Comparison of ENCODE assay signal across 2 cellular contexts in the genomic region with DNA sequence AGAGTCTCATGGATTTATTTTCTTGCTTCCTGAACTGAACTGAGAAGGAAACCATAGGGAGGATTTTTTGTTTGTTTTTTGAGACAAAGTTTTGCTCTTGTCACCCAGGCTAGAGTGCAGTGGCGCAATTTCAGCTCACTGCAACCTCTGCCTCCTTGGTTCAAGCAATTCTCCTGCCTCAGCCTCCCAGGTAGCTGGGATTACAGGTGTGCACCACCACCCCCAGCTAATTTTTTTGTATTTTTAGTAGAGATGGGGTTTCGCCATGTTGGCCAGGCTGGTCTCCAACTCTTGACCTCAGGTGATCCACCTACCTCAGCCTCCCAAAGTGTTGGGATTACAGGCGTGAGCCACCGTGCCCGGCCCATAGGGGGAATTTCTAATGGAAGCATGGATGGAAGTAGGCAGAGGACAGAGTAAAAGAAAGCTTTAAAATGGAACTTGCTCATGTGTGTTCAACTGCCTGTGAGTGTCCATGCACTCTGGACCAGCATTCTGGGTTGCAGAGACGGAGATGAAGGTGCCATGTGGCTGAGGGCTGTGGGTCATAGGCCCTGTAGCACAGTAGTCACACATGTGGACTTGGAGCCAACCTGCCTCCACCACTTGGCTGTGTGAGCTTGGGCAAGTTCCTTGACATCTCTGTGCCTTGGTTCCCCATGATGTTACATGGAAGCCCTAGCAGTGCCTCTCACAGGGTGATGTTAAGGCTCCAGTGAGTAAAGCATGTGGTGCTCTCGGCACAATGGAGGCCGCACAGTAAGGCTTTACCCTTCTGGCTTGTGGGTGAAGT.
A peak's percentile ranks its signal among the peaks of the same experiment; 100 is the strongest.
TF ChIP-seq lines count a peak whose summit lies in the region.
"Not testable (repeated sequence)": the region's sequence is repeated elsewhere in the genome, so short reads cannot be mapped to it uniquely, and the experiment has no call there.

No MANE protein-coding gene starts in this region.

TF ChIP-seq in K562, 482 proteins besides CTCF, POLR2A, EP300 and RAD21:
- TF ChIP-seq ZFP36 (IDR thresholded peaks at IDR 0.05; ENCODE audit: low read depth, low read length, partially characterized antibody) (peak; percentile 52), RBM25 (IDR thresholded peaks at IDR 0.05; ENCODE audit: low read depth, low read length, severe bottlenecking) (peak; percentile 62), BCOR (IDR thresholded peaks at IDR 0.05) (0 out of 2 replicates have a peak, but pooled peaks have one; percentile 28)

TF ChIP-seq in HepG2, 621 proteins besides CTCF, POLR2A, EP300 and RAD21 (continues in another document):
- TF ChIP-seq ZMYM2 (CRISPR knock-in tag; IDR thresholded peaks at IDR 0.05) (peak; percentile 49; the same call in 1 of the 2 replicates), ZNF777 (CRISPR knock-in tag; IDR thresholded peaks at IDR 0.05) (0 out of 2 replicates have a peak, but pooled peaks have one; percentile 4), RFXAP (CRISPR knock-in tag; IDR thresholded peaks at IDR 0.05; ENCODE audit: borderline replicate concordance) (0 out of 2 replicates have a peak, but pooled peaks have one; percentile 21), KMT2A (CRISPR knock-in tag; IDR thresholded peaks at IDR 0.05) (0 out of 2 replicates have a peak, but pooled peaks have one; percentile 24), ZNF747 (CRISPR knock-in tag; IDR thresholded peaks at IDR 0.05; ENCODE audit: borderline replicate concordance) (0 out of 2 replicates have a peak, but pooled peaks have one; percentile 23), ZBTB7A (CRISPR knock-in tag; IDR thresholded peaks at IDR 0.05) (peak; percentile 39; the same call in 1 of the 2 replicates), ZNF768 (CRISPR knock-in tag; IDR thresholded peaks at IDR 0.05) (peak; percentile 99), KDM5B (CRISPR knock-in tag; IDR thresholded peaks at IDR 0.05; ENCODE audit: borderline replicate concordance) (0 out of 2 replicates have a peak, but pooled peaks have one; percentile 36), ZNF460 (CRISPR knock-in tag; IDR thresholded peaks at IDR 0.05; ENCODE audit: borderline replicate concordance) (peak; percentile 99), NFKBIZ (CRISPR knock-in tag; IDR thresholded peaks at IDR 0.05) (0 out of 2 replicates have a peak, but pooled peaks have one; percentile 1), NONO (CRISPR knock-in tag; conservative IDR thresholded peaks at IDR 0.05) (0 out of 2 replicates have a peak, but pooled peaks have one; percentile 11), CEBPB (IDR thresholded peaks at IDR 0.05; ENCODE audit: borderline replicate concordance, low read depth, low read length) (peak; percentile 33; the same call in 1 of the 2 replicates), SOX13 (CRISPR knock-in tag; conservative IDR thresholded peaks at IDR 0.05 in 1 of 2, IDR thresholded peaks at IDR 0.05 in 1 of 2) (0 out of 4 replicates have a peak, but pooled peaks of 1 of the 2 experiments have one; percentile 60), PHF21A (CRISPR knock-in tag; IDR thresholded peaks at IDR 0.05) (peak; percentile 3; the same call in 1 of the 2 replicates), ZNF12 (CRISPR knock-in tag; IDR thresholded peaks at IDR 0.05) (0 out of 2 replicates have a peak, but pooled peaks have one; percentile 6), ZNF547 (CRISPR knock-in tag; IDR thresholded peaks at IDR 0.05) (peak; percentile 22; the same call in 1 of the 2 replicates), ADNP (CRISPR knock-in tag; IDR thresholded peaks at IDR 0.05) (peak; percentile 10; the same call in 1 of the 2 replicates), NR2F1 (CRISPR knock-in tag; IDR thresholded peaks at IDR 0.05) (0 out of 4 replicates have a peak, but pooled peaks of 1 of the 2 experiments have one; percentile 1), TBX2 (CRISPR knock-in tag; IDR thresholded peaks at IDR 0.05; ENCODE audit: borderline replicate concordance) (peak; percentile 20; the same call in 1 of the 2 replicates), ZNF589 (CRISPR knock-in tag; conservative IDR thresholded peaks at IDR 0.05) (0 out of 2 replicates have a peak, but pooled peaks have one; percentile 20), SMAD1 (CRISPR knock-in tag; IDR thresholded peaks at IDR 0.05; ENCODE audit: borderline replicate concordance, low read depth) (0 out of 2 replicates have a peak, but pooled peaks have one; percentile 11), ZNF607 (CRISPR knock-in tag; IDR thresholded peaks at IDR 0.05; ENCODE audit: borderline replicate concordance) (0 out of 2 replicates have a peak, but pooled peaks have one; percentile 46), DPF2 (CRISPR knock-in tag; IDR thresholded peaks at IDR 0.05; ENCODE audit: borderline replicate concordance, low read depth) (0 out of 2 replicates have a peak, but pooled peaks have one; percentile 6), SPEN (CRISPR knock-in tag; IDR thresholded peaks at IDR 0.05; ENCODE audit: low read depth) (0 out of 2 replicates have a peak, but pooled peaks have one; percentile 31)
- TF ChIP-seq, protein P1, sequence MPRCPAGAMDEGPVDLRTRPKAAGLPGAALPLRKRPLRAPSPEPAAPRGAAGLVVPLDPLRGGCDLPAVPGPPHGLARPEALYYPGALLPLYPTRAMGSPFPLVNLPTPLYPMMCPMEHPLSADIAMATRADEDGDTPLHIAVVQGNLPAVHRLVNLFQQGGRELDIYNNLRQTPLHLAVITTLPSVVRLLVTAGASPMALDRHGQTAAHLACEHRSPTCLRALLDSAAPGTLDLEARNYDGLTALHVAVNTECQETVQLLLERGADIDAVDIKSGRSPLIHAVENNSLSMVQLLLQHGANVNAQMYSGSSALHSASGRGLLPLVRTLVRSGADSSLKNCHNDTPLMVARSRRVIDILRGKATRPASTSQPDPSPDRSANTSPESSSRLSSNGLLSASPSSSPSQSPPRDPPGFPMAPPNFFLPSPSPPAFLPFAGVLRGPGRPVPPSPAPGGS (CRISPR knock-in tag; IDR thresholded peaks at IDR 0.05) = 0 out of 2 replicates have a peak, but pooled peaks have one; percentile 29
- TF ChIP-seq, protein P2, sequence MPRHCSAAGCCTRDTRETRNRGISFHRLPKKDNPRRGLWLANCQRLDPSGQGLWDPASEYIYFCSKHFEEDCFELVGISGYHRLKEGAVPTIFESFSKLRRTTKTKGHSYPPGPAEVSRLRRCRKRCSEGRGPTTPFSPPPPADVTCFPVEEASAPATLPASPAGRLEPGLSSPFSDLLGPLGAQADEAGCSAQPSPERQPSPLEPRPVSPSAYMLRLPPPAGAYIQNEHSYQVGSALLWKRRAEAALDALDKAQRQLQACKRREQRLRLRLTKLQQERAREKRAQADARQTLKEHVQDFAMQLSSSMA (CRISPR knock-in tag; IDR thresholded peaks at IDR 0.05) = 0 out of 2 replicates have a peak, but pooled peaks have one; percentile 42
- TF ChIP-seq, protein P3, sequence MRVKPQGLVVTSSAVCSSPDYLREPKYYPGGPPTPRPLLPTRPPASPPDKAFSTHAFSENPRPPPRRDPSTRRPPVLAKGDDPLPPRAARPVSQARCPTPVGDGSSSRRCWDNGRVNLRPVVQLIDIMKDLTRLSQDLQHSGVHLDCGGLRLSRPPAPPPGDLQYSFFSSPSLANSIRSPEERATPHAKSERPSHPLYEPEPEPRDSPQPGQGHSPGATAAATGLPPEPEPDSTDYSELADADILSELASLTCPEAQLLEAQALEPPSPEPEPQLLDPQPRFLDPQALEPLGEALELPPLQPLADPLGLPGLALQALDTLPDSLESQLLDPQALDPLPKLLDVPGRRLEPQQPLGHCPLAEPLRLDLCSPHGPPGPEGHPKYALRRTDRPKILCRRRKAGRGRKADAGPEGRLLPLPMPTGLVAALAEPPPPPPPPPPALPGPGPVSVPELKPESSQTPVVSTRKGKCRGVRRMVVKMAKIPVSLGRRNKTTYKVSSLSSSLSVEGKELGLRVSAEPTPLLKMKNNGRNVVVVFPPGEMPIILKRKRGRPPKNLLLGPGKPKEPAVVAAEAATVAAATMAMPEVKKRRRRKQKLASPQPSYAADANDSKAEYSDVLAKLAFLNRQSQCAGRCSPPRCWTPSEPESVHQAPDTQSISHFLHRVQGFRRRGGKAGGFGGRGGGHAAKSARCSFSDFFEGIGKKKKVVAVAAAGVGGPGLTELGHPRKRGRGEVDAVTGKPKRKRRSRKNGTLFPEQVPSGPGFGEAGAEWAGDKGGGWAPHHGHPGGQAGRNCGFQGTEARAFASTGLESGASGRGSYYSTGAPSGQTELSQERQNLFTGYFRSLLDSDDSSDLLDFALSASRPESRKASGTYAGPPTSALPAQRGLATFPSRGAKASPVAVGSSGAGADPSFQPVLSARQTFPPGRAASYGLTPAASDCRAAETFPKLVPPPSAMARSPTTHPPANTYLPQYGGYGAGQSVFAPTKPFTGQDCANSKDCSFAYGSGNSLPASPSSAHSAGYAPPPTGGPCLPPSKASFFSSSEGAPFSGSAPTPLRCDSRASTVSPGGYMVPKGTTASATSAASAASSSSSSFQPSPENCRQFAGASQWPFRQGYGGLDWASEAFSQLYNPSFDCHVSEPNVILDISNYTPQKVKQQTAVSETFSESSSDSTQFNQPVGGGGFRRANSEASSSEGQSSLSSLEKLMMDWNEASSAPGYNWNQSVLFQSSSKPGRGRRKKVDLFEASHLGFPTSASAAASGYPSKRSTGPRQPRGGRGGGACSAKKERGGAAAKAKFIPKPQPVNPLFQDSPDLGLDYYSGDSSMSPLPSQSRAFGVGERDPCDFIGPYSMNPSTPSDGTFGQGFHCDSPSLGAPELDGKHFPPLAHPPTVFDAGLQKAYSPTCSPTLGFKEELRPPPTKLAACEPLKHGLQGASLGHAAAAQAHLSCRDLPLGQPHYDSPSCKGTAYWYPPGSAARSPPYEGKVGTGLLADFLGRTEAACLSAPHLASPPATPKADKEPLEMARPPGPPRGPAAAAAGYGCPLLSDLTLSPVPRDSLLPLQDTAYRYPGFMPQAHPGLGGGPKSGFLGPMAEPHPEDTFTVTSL (CRISPR knock-in tag; IDR thresholded peaks at IDR 0.05; ENCODE audit: borderline replicate concordance) = 0 out of 2 replicates have a peak, but pooled peaks have one; percentile 33
- TF ChIP-seq, protein P4, sequence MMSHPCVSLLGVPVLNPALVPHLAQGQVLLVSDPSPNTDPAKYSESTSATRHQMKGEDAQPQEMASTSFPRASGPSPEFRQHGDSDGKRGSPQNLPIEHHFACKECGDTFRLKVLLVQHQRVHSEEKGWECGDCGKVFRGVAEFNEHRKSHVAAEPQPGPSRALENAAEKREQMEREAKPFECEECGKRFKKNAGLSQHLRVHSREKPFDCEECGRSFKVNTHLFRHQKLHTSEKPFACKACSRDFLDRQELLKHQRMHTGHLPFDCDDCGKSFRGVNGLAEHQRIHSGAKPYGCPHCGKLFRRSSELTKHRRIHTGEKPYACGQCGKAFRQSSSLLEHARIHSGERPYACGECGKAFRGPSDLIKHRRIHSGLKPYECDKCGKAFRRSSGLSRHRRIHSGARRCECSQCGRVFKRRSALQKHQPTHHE (CRISPR knock-in tag; IDR thresholded peaks at IDR 0.05; ENCODE audit: borderline replicate concordance) = 0 out of 2 replicates have a peak, but pooled peaks have one; percentile 42
- not testable (repeated sequence) for TF ChIP-seq NONO, SOX13 (IDR thresholded peaks at IDR 0.05)
- TF ChIP-seq, protein P5, sequence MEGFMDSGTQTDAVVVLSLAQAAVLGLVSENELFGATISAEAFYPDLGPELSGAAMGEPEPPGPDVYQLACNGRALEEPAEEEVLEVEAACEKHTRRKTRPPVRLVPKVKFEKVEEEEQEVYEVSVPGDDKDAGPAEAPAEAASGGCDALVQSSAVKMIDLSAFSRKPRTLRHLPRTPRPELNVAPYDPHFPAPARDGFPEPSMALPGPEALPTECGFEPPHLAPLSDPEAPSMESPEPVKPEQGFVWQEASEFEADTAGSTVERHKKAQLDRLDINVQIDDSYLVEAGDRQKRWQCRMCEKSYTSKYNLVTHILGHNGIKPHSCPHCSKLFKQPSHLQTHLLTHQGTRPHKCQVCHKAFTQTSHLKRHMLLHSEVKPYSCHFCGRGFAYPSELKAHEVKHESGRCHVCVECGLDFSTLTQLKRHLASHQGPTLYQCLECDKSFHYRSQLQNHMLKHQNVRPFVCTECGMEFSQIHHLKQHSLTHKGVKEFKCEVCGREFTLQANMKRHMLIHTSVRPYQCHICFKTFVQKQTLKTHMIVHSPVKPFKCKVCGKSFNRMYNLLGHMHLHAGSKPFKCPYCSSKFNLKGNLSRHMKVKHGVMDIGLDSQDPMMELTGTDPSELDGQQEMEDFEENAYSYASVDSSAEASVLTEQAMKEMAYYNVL (CRISPR knock-in tag; IDR thresholded peaks at IDR 0.05; ENCODE audit: borderline replicate concordance) = 0 out of 2 replicates have a peak, but pooled peaks have one; percentile 2
- TF ChIP-seq, protein P6, sequence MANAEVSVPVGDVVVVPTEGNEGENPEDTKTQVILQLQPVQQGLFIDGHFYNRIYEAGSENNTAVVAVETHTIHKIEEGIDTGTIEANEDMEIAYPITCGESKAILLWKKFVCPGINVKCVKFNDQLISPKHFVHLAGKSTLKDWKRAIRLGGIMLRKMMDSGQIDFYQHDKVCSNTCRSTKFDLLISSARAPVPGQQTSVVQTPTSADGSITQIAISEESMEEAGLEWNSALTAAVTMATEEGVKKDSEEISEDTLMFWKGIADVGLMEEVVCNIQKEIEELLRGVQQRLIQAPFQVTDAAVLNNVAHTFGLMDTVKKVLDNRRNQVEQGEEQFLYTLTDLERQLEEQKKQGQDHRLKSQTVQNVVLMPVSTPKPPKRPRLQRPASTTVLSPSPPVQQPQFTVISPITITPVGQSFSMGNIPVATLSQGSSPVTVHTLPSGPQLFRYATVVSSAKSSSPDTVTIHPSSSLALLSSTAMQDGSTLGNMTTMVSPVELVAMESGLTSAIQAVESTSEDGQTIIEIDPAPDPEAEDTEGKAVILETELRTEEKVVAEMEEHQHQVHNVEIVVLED (CRISPR knock-in tag; IDR thresholded peaks at IDR 0.05; ENCODE audit: borderline replicate concordance) = 0 out of 2 replicates have a peak, but pooled peaks have one; percentile 9
- TF ChIP-seq, protein P7, sequence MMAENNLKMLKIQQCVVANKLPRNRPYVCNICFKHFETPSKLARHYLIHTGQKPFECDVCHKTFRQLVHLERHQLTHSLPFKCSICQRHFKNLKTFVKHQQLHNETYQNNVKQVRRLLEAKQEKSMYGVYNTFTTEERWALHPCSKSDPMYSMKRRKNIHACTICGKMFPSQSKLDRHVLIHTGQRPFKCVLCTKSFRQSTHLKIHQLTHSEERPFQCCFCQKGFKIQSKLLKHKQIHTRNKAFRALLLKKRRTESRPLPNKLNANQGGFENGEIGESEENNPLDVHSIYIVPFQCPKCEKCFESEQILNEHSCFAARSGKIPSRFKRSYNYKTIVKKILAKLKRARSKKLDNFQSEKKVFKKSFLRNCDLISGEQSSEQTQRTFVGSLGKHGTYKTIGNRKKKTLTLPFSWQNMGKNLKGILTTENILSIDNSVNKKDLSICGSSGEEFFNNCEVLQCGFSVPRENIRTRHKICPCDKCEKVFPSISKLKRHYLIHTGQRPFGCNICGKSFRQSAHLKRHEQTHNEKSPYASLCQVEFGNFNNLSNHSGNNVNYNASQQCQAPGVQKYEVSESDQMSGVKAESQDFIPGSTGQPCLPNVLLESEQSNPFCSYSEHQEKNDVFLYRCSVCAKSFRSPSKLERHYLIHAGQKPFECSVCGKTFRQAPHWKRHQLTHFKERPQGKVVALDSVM (CRISPR knock-in tag; IDR thresholded peaks at IDR 0.05) = peak; percentile 58; the same call in 1 of the 2 replicates
- TF ChIP-seq, protein P8, sequence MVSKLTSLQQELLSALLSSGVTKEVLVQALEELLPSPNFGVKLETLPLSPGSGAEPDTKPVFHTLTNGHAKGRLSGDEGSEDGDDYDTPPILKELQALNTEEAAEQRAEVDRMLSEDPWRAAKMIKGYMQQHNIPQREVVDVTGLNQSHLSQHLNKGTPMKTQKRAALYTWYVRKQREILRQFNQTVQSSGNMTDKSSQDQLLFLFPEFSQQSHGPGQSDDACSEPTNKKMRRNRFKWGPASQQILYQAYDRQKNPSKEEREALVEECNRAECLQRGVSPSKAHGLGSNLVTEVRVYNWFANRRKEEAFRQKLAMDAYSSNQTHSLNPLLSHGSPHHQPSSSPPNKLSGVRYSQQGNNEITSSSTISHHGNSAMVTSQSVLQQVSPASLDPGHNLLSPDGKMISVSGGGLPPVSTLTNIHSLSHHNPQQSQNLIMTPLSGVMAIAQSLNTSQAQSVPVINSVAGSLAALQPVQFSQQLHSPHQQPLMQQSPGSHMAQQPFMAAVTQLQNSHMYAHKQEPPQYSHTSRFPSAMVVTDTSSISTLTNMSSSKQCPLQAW (CRISPR knock-in tag; IDR thresholded peaks at IDR 0.05) = 0 out of 2 replicates have a peak, but pooled peaks have one; percentile 30
